8 cellular contexts compared by ENCODE assay signal in the genomic region with DNA sequence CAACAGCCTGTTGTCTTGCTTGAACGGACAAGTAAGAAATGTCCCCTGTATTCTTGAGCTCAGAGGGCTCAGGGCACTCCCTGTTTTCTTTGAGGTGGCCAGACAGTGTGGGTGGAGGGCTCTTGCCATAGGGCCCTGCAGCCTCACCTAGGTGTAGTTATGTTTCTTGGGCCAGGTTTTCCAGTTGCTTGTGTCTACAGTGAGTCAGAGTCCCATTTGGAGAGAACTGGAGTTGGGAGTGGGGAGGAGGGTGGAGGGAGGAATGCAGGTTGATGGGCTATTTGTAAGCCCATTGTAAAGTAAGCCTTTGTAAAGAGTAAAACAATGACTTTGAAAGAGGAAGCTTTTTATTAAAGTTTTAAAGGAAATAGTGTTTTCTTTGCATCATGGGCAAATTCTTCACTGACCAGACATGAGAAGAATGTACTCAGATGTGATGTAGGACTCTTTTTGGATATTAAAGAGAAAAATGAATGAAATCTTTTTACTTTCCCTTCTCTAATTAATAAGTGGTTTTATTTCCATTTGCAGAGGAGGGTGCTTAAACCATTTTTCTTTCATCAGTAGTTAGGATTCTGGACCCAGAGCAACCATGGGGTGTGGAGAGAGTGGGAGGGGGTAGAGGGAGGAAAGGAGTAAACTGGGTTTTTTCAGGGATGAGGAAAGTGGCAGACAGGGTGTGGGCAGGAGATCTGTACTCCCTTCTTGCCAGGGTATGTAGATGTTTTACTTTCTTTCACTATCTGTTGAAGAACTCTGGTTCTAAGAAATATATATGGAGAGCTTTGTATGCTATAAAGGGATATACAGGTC. TPM values are rescaled to one million over a fixed set of nuclear protein-coding genes. Genes with fewer than 3 reads are reported as not detected.
A peak's percentile ranks its signal among the peaks of the same experiment; 100 is the strongest.
DNase-seq lines count a peak whose midpoint lies in the region; ATAC-seq and TF ChIP-seq lines count a peak whose summit lies in the region.

No MANE protein-coding gene starts in this region.

- 31% methylated on average over 1 of the region's 1 CpG for WGBS in liver

- TF ChIP-seq RAD21 in liver (IDR thresholded peaks at IDR 0.05): no peak

- H3K4me1 ChIP-seq in liver (ENCODE audit: control insufficient read depth in 4 of 4, insufficient read depth in 4 of 4, low read length in 3 of 4) (peaks cover 17 to 49% (median 43%) of the 10 kb centered on the region in 4 donors), upper lobe of right lung (peaks cover 41% of the 10 kb centered on the region)

- H3K9me3 ChIP-seq in liver (ENCODE audit: control insufficient read depth in 4 of 4, low read length in 3 of 4) (no peaks in the 10 kb centered on the region), upper lobe of right lung (no peaks in the 10 kb centered on the region)

- H3K4me3 ChIP-seq in liver (ENCODE audit: low read depth in 1 of 3, low read length in 3 of 3) (peak overlapping the region; percentile 33 to 66 (median 62)), upper lobe of right lung (peak overlapping the region; percentile 47)

- DNase-seq in NCI-H82 (lab: John Stamatoyannopoulos, UW): peak; percentile 56
- DNase-seq in NCI-H82 treated with DMSO at 0.1 percent for 48 hours (lab: John Stamatoyannopoulos, UW; ENCODE audit: unreplicated experiment): no peak
- peak in 2 of 61 donors; percentile 45 to 56 for DNase-seq in caudate nucleus (lab: John Stamatoyannopoulos, UW)
- DNase-seq in upper lobe of right lung: no peak
- DNase-seq in GOT3 (lab: John Stamatoyannopoulos, UW): no peak
- no peak for DNase-seq in stimulated activated CD4-positive, alpha-beta T cell treated with anti-CD3 and anti-CD28 coated beads, Interleukin-2, amount 100 ng/mL, for 24 hours

- H3K27ac ChIP-seq in caudate nucleus (ENCODE audit: low read depth, low read length) (peak overlapping the region; percentile 27), liver (ENCODE audit: low read depth in 1 of 2, low read length in 2 of 2) (peak overlapping the region; percentile 82 to 95), upper lobe of right lung (peak overlapping the region; percentile 84)

- H3K36me3 ChIP-seq in liver (ENCODE audit: control insufficient read depth in 4 of 4, insufficient read depth in 3 of 4, low read depth in 1 of 4, low read length in 3 of 4) (no peaks in the 10 kb centered on the region), upper lobe of right lung (no peaks in the 10 kb centered on the region)

- ATAC-seq in upper lobe of right lung (peak; percentile 81), HG02763 (IDR thresholded peaks at IDR 0.05; ENCODE audit: unreplicated experiment) (no peak)

- H3K27me3 ChIP-seq in liver (ENCODE audit: control insufficient read depth in 4 of 4, insufficient read depth in 4 of 4, low read length in 3 of 4): no peaks in the 10 kb centered on the region
- H3K27me3 ChIP-seq in upper lobe of right lung: no peaks in the 10 kb centered on the region

- TF ChIP-seq CTCF in liver (IDR thresholded peaks at IDR 0.05; ENCODE audit: low read depth, low read length, missing input control): no peak
- TF ChIP-seq CTCF in upper lobe of right lung (IDR thresholded peaks at IDR 0.05): no peak

- intact Hi-C loops in upper lobe of right lung (cut with DNase I): no loop called here

- peak overlapping the region; percentile 34 to 96 for H3K9ac ChIP-seq in liver (ENCODE audit: low read depth in 1 of 2, low read length in 2 of 2)

TF ChIP-seq in liver, 16 proteins besides CTCF, POLR2A, EP300 and RAD21:
- TF ChIP-seq HNF4A (conservative IDR thresholded peaks at IDR 0.05) (no peak), NR2F2 (IDR thresholded peaks at IDR 0.05) (no peak), HNF4G (IDR thresholded peaks at IDR 0.05) (no peak), FOXA2 (IDR thresholded peaks at IDR 0.05) (no peak), REST (IDR thresholded peaks at IDR 0.05) (no peak), TAF1 (conservative IDR thresholded peaks at IDR 0.05) (no peak), EGR1 (IDR thresholded peaks at IDR 0.05; ENCODE audit: low read depth in 2 of 2) (no peak), JUND (IDR thresholded peaks at IDR 0.05) (no peak), YY1 (IDR thresholded peaks at IDR 0.05) (no peak), GABPA (IDR thresholded peaks at IDR 0.05 in 1 of 2, conservative IDR thresholded peaks at IDR 0.05 in 1 of 2) (no peak), SP1 (IDR thresholded peaks at IDR 0.05) (no peak), RXRA (IDR thresholded peaks at IDR 0.05) (no peak)
- TF ChIP-seq, protein P1, sequence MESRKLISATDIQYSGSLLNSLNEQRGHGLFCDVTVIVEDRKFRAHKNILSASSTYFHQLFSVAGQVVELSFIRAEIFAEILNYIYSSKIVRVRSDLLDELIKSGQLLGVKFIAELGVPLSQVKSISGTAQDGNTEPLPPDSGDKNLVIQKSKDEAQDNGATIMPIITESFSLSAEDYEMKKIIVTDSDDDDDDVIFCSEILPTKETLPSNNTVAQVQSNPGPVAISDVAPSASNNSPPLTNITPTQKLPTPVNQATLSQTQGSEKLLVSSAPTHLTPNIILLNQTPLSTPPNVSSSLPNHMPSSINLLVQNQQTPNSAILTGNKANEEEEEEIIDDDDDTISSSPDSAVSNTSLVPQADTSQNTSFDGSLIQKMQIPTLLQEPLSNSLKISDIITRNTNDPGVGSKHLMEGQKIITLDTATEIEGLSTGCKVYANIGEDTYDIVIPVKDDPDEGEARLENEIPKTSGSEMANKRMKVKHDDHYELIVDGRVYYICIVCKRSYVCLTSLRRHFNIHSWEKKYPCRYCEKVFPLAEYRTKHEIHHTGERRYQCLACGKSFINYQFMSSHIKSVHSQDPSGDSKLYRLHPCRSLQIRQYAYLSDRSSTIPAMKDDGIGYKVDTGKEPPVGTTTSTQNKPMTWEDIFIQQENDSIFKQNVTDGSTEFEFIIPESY (IDR thresholded peaks at IDR 0.05): no peak
- TF ChIP-seq, protein P2, sequence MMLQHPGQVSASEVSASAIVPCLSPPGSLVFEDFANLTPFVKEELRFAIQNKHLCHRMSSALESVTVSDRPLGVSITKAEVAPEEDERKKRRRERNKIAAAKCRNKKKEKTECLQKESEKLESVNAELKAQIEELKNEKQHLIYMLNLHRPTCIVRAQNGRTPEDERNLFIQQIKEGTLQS (IDR thresholded peaks at IDR 0.05): no peak
- TF ChIP-seq, protein P3, sequence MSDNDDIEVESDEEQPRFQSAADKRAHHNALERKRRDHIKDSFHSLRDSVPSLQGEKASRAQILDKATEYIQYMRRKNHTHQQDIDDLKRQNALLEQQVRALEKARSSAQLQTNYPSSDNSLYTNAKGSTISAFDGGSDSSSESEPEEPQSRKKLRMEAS (IDR thresholded peaks at IDR 0.05): no peak

RNA-seq across cellular contexts. Expression of gene MACF1, which starts 45.1 kb away (rescaled TPM):
- total RNA-seq in liver (100 to 1,000 TPM in 1 of 2 donors, 10 to 100 TPM in 1; 62.1 to 216 TPM), upper lobe of right lung (814 TPM)
- polyA plus RNA-seq in liver: 10 to 100 TPM; 23.3 to 40.2 TPM

Comparison
In these comparisons a context has a peak if more than half of its experiments do, and no peak if none do; other contexts are left out.
1. H3K27ac ChIP-seq: peak in every context shown above with its lines; median percentile 88 in liver; 84 in upper lobe of right lung; 27 in caudate nucleus.